In genomic region chr7:26497801-26498596, GRCh38 we compare ENCODE assay signal across 1 cellular context.
TF ChIP-seq lines count a peak whose summit lies in the region.

No MANE protein-coding gene starts in this region.

TF ChIP-seq in GM23338, 12 proteins besides CTCF, POLR2A, EP300 and RAD21 (continued from another document):
- TF ChIP-seq ETS1 (IDR thresholded peaks at IDR 0.05) (no peak), CREB1 (CRISPR knock-in tag; IDR thresholded peaks at IDR 0.05; ENCODE audit: low read depth) (no peak), REST (IDR thresholded peaks at IDR 0.05; ENCODE audit: unreplicated experiment) (no peak), STAT1 (IDR thresholded peaks at IDR 0.05; ENCODE audit: unreplicated experiment) (no peak)
TF ChIP-seq in GM23338: peak in this region for 0.
